10 cellular contexts compared by ENCODE assay signal in the genomic region with DNA sequence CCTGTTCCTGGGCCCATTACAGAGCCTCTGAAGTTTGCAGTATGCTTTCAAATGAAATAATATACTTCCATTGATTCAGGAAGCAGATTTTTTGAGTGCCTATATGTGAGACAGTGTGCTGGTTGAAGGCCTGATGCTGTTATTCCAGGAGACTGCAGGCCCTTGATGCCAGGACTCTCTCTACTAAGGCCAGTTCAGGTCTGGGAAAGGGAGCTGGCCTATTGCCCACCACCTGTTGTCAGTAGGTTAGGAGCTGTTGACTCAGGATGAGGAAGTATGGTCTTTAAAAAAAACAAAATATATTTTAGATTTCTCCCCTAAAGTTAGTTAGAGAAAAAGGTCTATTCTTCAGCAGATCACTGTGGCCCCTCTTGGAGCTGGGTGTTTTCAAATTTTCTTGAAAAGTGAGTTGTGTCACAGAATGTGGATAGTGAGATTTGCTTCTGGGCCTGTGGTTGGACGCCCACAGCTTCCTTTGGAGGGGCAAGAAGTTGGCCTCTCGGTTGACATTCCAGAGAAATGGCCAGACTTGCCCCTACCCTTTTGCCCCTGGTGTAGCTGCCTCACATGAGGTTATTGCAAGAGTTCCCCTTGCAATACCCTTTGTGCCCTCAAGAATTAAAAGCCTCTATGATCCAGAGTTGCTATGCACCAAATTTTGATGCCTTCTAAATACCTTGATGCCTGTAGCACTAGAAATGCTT. TPM values are rescaled to one million over a fixed set of nuclear protein-coding genes. Genes with fewer than 3 reads are reported as not detected.
DNase-seq lines count a peak whose midpoint lies in the region; ATAC-seq and TF ChIP-seq lines count a peak whose summit lies in the region.
"Had no signal": no experiment of that assay in that cellular context is flagged by ENCODE, and none has a peak within 500 bp of the region (broad histone marks: within the 10 kb centered on the region; RNA-seq: fewer than 3 reads in every experiment).

No MANE protein-coding gene starts in this region.

- H3K4me1 ChIP-seq in effector memory CD4-positive, alpha-beta T cell (ENCODE audit: control insufficient read depth, insufficient read depth, low read length, poor library complexity, severe bottlenecking) = peaks cover 13% of the 10 kb centered on the region
- peaks cover 32 to 34% of the 10 kb centered on the region in 2 donors for H3K4me1 ChIP-seq in gastrocnemius medialis

- intact Hi-C loops in gastrocnemius medialis (cut with DNase I; ENCODE audit: low total_unique reads) = loop anchor here (1.0 to 2.0 kb wide), 2 partner anchors 134 to 235 kb away; no protein-coding TSS in a partner anchor

- H3K36me3 Mint-ChIP-seq in T-helper 2 cell treated with Interferon-gamma antibody and Interleukin-4, amounts not matched to agents 5 μg/mL and 100 μg/mL, for 36 hours (ENCODE audit: low read depth) = peaks cover 38% of the 10 kb centered on the region

- peaks cover 17% of the 10 kb centered on the region for H3K36me3 ChIP-seq in effector memory CD4-positive, alpha-beta T cell (ENCODE audit: control insufficient read depth, insufficient read depth, low read length)
- no peaks in the 10 kb centered on the region for H3K36me3 ChIP-seq in gastrocnemius medialis

- no peak for TF ChIP-seq POLR2A in gastrocnemius medialis (IDR thresholded peaks at IDR 0.05)

- in situ Hi-C loops in gastrocnemius medialis (cut with MboI; ENCODE audit: low sequenced_read_pairs in 4 of 4) = loop anchor here in 2 of 4 donors (5.0 to 25.0 kb wide), 2 partner anchors 136 to 416 kb away; partner anchors contain the start of genes RANBP10 (in 1 of the 2) and TSNAXIP1 (in 1 of the 2)

- no peaks in the 10 kb centered on the region for H3K27me3 Mint-ChIP-seq in T-helper 2 cell treated with Interferon-gamma antibody and Interleukin-4, amounts not matched to agents 5 μg/mL and 100 μg/mL, for 36 hours (ENCODE audit: low read depth)

- H3K4me3 ChIP-seq in LNCaP clone FGC (ENCODE audit: low read depth, low read length) (no peak overlapping the region), gastrocnemius medialis (no peak overlapping the region)
- H3K4me3 ChIP-seq in effector memory CD4-positive, alpha-beta T cell (ENCODE audit: insufficient read depth, low read depth, low read length, poor library complexity, severe bottlenecking) = no peak overlapping the region

- H3K27ac Mint-ChIP-seq in T-helper 2 cell treated with Interferon-gamma antibody and Interleukin-4, amounts not matched to agents 5 μg/mL and 100 μg/mL, for 36 hours = peak overlapping the region; percentile 70
- H3K27ac Mint-ChIP-seq: WTC11 had no signal

- peak overlapping the region; percentile 9 for H3K4me3 Mint-ChIP-seq in T-helper 2 cell treated with Interferon-gamma antibody and Interleukin-4, amounts not matched to agents 5 μg/mL and 100 μg/mL, for 36 hours
- H3K4me3 Mint-ChIP-seq: WTC11 had no signal

- peak; percentile 75 to 77 for ATAC-seq in gastrocnemius medialis
- ATAC-seq in HG02981 (IDR thresholded peaks at IDR 0.05; ENCODE audit: unreplicated experiment) = no peak
- ATAC-seq in HG02852 (IDR thresholded peaks at IDR 0.05; ENCODE audit: unreplicated experiment) = no peak
- ATAC-seq: WTC11 had no signal

- no peak for DNase-seq in T-helper 2 cell treated with Interferon-gamma antibody and Interleukin-4, amounts not matched to agents 5 μg/mL and 100 μg/mL, for 36 hours (ENCODE audit: low spot score)
- DNase-seq in T-helper 2 cell (no peak), LNCaP clone FGC (ENCODE audit: low read depth) (peak; percentile 82), gastrocnemius medialis (peak; percentile 82 to 88), AML-193 (lab: John Stamatoyannopoulos, UW) (no peak)
- no peak for DNase-seq in effector memory CD4-positive, alpha-beta T cell
- DNase-seq: stimulated activated naive CD4-positive, alpha-beta T cell treated with Interleukin-2 at 50 U/mL for 16 hours had no signal

- H3K4me1 Mint-ChIP-seq in T-helper 2 cell treated with Interferon-gamma antibody and Interleukin-4, amounts not matched to agents 5 μg/mL and 100 μg/mL, for 36 hours (ENCODE audit: low read depth) = peaks cover 34% of the 10 kb centered on the region

- no peaks in the 10 kb centered on the region for H3K9me3 ChIP-seq in effector memory CD4-positive, alpha-beta T cell (ENCODE audit: control insufficient read depth, low read length)
- H3K9me3 ChIP-seq in gastrocnemius medialis = no peaks in the 10 kb centered on the region

- H3K27me3 ChIP-seq in effector memory CD4-positive, alpha-beta T cell (replicated peaks; ENCODE audit: control insufficient read depth, insufficient read depth, low read length, poor library complexity, severe bottlenecking) = no peaks in the 10 kb centered on the region
- no peaks in the 10 kb centered on the region for H3K27me3 ChIP-seq in gastrocnemius medialis

- peak overlapping the region; percentile 3 for H3K27ac ChIP-seq in effector memory CD4-positive, alpha-beta T cell (ENCODE audit: insufficient read depth, low read length, poor library complexity, severe bottlenecking)
- peak overlapping the region; percentile 68 to 85 (median 75) for H3K27ac ChIP-seq in gastrocnemius medialis

- H3K9me3 Mint-ChIP-seq in T-helper 2 cell treated with Interferon-gamma antibody and Interleukin-4, amounts not matched to agents 5 μg/mL and 100 μg/mL, for 36 hours = no peaks in the 10 kb centered on the region
- H3K9me3 Mint-ChIP-seq: WTC11 had no signal

- no peak for TF ChIP-seq CTCF in LNCaP clone FGC (IDR thresholded peaks at IDR 0.05; ENCODE audit: control insufficient read depth, extremely low read depth, insufficient read depth)
- peak in 3 of 5 experiments; percentile 11 to 30 (median 23) for TF ChIP-seq CTCF in gastrocnemius medialis (IDR thresholded peaks at IDR 0.05 in 4 of 5, conservative IDR thresholded peaks at IDR 0.05 in 1 of 5)

RNA-seq across cellular contexts. Expression of gene ESRP2, which starts 7.9 kb away (rescaled TPM):
- under 1 TPM in 3 of 4 donors, not detected in 1; 0.11 to 0.51 (median 0.13) TPM for total RNA-seq in gastrocnemius medialis

RNA-seq across cellular contexts. Expression of gene PLA2G15, which starts 17.2 kb away (rescaled TPM):
- 10 to 100 TPM; 67.8 to 91.3 (median 84.8) TPM for total RNA-seq in gastrocnemius medialis

RNA-seq across cellular contexts. Expression of gene SLC7A6, which starts 36.3 kb away (rescaled TPM):
- 100 to 1,000 TPM in 3 of 4 donors, 10 to 100 TPM in 1; 97.3 to 205 (median 117) TPM for total RNA-seq in gastrocnemius medialis

Comparison
In these comparisons a context has a peak if more than half of its experiments do, and no peak if none do; other contexts are left out.
1. DNase-seq: peak in LNCaP clone FGC (single experiment) and gastrocnemius medialis (2 of 2); none in T-helper 2 cell treated with Interferon-gamma antibody and Interleukin-4, amounts not matched to agents 5 μg/mL and 100 μg/mL, for 36 hours (single experiment), T-helper 2 cell (0 of 5), effector memory CD4-positive, alpha-beta T cell (0 of 3) and AML-193 (0 of 2).
2. ATAC-seq: peak in gastrocnemius medialis (2 of 2); none in HG02981 (single experiment) and HG02852 (single experiment).